Comparison of ENCODE assay signal across 21 cellular contexts in genomic region chr3:5276953-5277352, GRCh38.
"Had no signal": no experiment of that assay in that cellular context is flagged by ENCODE, and none has a peak within 500 bp of the region (broad histone marks: within the 10 kb centered on the region; RNA-seq: fewer than 3 reads in every experiment).

No MANE protein-coding gene starts in this region.

- H3K27me3 ChIP-seq: heart right ventricle, spleen, testis, tibial nerve, upper lobe of right lung, vagina had no signal

- H3K36me3 ChIP-seq: heart right ventricle, spleen, tibial nerve, upper lobe of right lung, vagina had no signal

- ATAC-seq: heart right ventricle; left lobe of liver; natural killer cell; sciatic nerve; stimulated activated memory B cell treated with anti-CD40 and anti-IgM and Interleukin-4, amounts not matched to agents 10 μg/mL and 1 μg/mL and 100 μg/mL, for 72 hours; upper lobe of right lung had no signal

- H3K27ac ChIP-seq: heart right ventricle, spleen, testis, tibial nerve, upper lobe of right lung, vagina had no signal

- H3K9me3 ChIP-seq: testis, upper lobe of right lung, vagina had no signal

- DNase-seq: endodermal cell; erythroblast; heart right ventricle; hypothalamus; mammary epithelial cell; natural killer cell; posterior cingulate gyrus; spleen; stimulated activated CD4-positive, alpha-beta T cell treated with anti-CD3 and anti-CD28 coated beads, Interleukin-15, amount 100 ng/mL, for 24 hours; stimulated activated CD4-positive, alpha-beta T cell treated with anti-CD3 and anti-CD28 coated beads, Interleukin-1b, Interleukin-23, amount 100 ng/mL, for 48 hours; stimulated activated CD4-positive, alpha-beta T cell treated with anti-CD3 and anti-CD28 coated beads, Interleukin-4, amount 100 ng/mL, for 24 hours; testis; upper lobe of right lung had no signal

- H3K4me1 ChIP-seq: heart right ventricle, spleen, testis, tibial nerve, upper lobe of right lung, vagina had no signal

- H3K4me3 ChIP-seq: heart right ventricle, spleen, testis, tibial nerve, upper lobe of right lung, vagina had no signal

- FAIRE-seq: endothelial cell of umbilical vein, frontal cortex, islet of Langerhans had no signal
